In the genomic region with DNA sequence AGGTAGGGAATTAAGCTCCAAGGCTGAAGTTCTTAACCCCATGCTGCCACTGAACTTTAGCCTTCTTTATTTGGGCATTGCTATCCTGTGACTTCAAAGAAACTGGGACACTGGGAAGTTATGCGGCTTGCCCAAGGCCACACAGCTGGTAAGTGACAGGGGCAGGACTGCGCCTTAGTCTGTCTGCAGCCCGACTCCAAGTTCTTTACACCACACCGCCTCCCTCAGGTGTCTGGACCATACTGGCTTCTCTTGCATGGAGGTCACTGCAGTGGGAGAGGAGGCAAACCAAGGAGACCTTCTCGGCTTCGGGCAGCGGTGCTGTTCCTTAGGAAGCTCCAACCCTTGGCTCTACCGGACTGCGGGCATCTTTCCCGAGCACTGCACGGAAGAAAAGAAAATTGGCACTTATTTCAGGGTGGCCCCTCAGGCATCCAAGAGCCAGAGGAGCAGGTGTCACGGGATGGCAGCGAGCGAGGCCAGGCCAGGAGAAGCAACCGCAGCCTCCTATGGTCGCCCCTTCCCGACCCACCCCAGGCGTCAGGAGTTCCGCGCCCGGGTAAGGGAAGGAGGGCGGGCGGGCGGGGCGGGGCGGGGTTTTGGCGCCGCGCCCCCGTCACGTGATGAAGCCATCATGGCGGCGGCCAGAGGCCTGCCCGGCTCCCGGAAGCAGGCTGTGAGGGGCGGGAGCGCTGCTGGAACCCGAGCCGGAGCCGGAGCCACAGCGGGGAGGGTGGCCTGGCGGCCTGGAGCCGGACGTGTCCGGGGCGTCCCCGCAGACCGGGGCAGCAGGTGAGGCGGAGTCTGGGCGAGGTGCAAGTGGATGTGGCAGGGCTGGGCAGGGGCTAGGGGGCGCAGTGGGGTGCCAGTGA, we compare ENCODE assay signal across 1 cellular context.
TF ChIP-seq lines count a peak whose summit lies in the region.

No MANE protein-coding gene starts in this region.

TF ChIP-seq in HEK293, 187 proteins besides CTCF, POLR2A, EP300 and RAD21 (continued from another document and continues in another):
- TF ChIP-seq ZNF639 (tag by site-specific recombination; IDR thresholded peaks at IDR 0.05) (0 out of 2 replicates have a peak, but pooled peaks have one; percentile 59), ZNF133 (tag by site-specific recombination; IDR thresholded peaks at IDR 0.05) (no peak), ZNF416 (tag by site-specific recombination; IDR thresholded peaks at IDR 0.05) (no peak), ZNF544 (tag by site-specific recombination; IDR thresholded peaks at IDR 0.05) (no peak), ZNF394 (tag by site-specific recombination; IDR thresholded peaks at IDR 0.05; ENCODE audit: borderline replicate concordance) (no peak; the same call in 1 of the 2 replicates), KLF1 (tag by site-specific recombination; IDR thresholded peaks at IDR 0.05) (peak; percentile 62), ZBTB21 (tag by site-specific recombination; IDR thresholded peaks at IDR 0.05) (no peak), ZNF174 (tag by site-specific recombination; IDR thresholded peaks at IDR 0.05) (no peak), KLF9 (tag by site-specific recombination; IDR thresholded peaks at IDR 0.05; ENCODE audit: low read depth) (peak; percentile 89), TCF7L2 (IDR thresholded peaks at IDR 0.05; ENCODE audit: borderline replicate concordance, low read depth, low read length) (no peak), ZNF670 (tag by site-specific recombination; IDR thresholded peaks at IDR 0.05; ENCODE audit: low read depth) (no peak), ZBTB17 (tag by site-specific recombination; IDR thresholded peaks at IDR 0.05) (peak; percentile 56), ZNF223 (tag by site-specific recombination; IDR thresholded peaks at IDR 0.05) (no peak), ZNF596 (tag by site-specific recombination; IDR thresholded peaks at IDR 0.05) (no peak), KLF7 (tag by site-specific recombination; IDR thresholded peaks at IDR 0.05; ENCODE audit: borderline replicate concordance) (peak; percentile 72; the same call in 1 of the 2 replicates), ZNF701 (tag by site-specific recombination; IDR thresholded peaks at IDR 0.05) (no peak), HOXD13 (CRISPR knock-in tag; IDR thresholded peaks at IDR 0.05; ENCODE audit: borderline replicate concordance) (no peak), ZNF626 (tag by site-specific recombination; IDR thresholded peaks at IDR 0.05) (no peak), ZNF610 (tag by site-specific recombination; IDR thresholded peaks at IDR 0.05; ENCODE audit: borderline replicate concordance) (peak; percentile 73; the same call in 1 of the 2 replicates), KLF8 (tag by site-specific recombination; IDR thresholded peaks at IDR 0.05) (peak; percentile 79; the same call in 1 of the 2 replicates), ZNF571 (tag by site-specific recombination; IDR thresholded peaks at IDR 0.05) (no peak), ZNF354C (tag by site-specific recombination; IDR thresholded peaks at IDR 0.05; ENCODE audit: borderline replicate concordance, low read depth) (no peak), ZNF37A (tag by site-specific recombination; IDR thresholded peaks at IDR 0.05) (no peak), TSHZ1 (tag by site-specific recombination; IDR thresholded peaks at IDR 0.05; ENCODE audit: borderline replicate concordance) (no peak), ZNF629 (tag by site-specific recombination; IDR thresholded peaks at IDR 0.05) (peak; percentile 50; the same call in 1 of the 2 replicates), SALL2 (tag by site-specific recombination; IDR thresholded peaks at IDR 0.05; ENCODE audit: borderline replicate concordance) (no peak), ZFP37 (tag by site-specific recombination; IDR thresholded peaks at IDR 0.05) (0 out of 2 replicates have a peak, but pooled peaks have one; percentile 35), ZNF521 (tag by site-specific recombination; IDR thresholded peaks at IDR 0.05) (no peak), MYNN (tag by site-specific recombination; IDR thresholded peaks at IDR 0.05; ENCODE audit: borderline replicate concordance) (no peak), SP2 (tag by site-specific recombination; IDR thresholded peaks at IDR 0.05) (peak; percentile 78), SP7 (tag by site-specific recombination; IDR thresholded peaks at IDR 0.05) (peak; percentile 73; the same call in 1 of the 2 replicates), ZNF623 (tag by site-specific recombination; IDR thresholded peaks at IDR 0.05) (no peak), ZNF561 (tag by site-specific recombination; IDR thresholded peaks at IDR 0.05; ENCODE audit: borderline replicate concordance) (no peak), ZNF585B (tag by site-specific recombination; IDR thresholded peaks at IDR 0.05) (no peak), ZFP69B (tag by site-specific recombination; IDR thresholded peaks at IDR 0.05) (peak; percentile 44; the same call in 1 of the 2 replicates), ZNF473 (tag by site-specific recombination; IDR thresholded peaks at IDR 0.05) (no peak), HOXC10 (CRISPR knock-in tag; IDR thresholded peaks at IDR 0.05) (no peak), ZNF510 (tag by site-specific recombination; IDR thresholded peaks at IDR 0.05; ENCODE audit: insufficient replicate concordance) (no peak), KLF10 (tag by site-specific recombination; IDR thresholded peaks at IDR 0.05) (peak; percentile 70), ZNF302 (tag by site-specific recombination; IDR thresholded peaks at IDR 0.05; ENCODE audit: low read depth) (no peak), SP3 (tag by site-specific recombination; IDR thresholded peaks at IDR 0.05) (peak; percentile 80; the same call in 1 of the 2 replicates), ZNF311 (tag by site-specific recombination; IDR thresholded peaks at IDR 0.05; ENCODE audit: borderline replicate concordance) (no peak), WT1 (tag by site-specific recombination; IDR thresholded peaks at IDR 0.05) (0 out of 2 replicates have a peak, but pooled peaks have one; percentile 21), YY2 (tag by site-specific recombination; IDR thresholded peaks at IDR 0.05) (peak; percentile 83), ZNF19 (tag by site-specific recombination; IDR thresholded peaks at IDR 0.05; ENCODE audit: low read depth) (no peak), ZNF555 (tag by site-specific recombination; conservative IDR thresholded peaks at IDR 0.05) (no peak), BCL11A (tag by site-specific recombination; IDR thresholded peaks at IDR 0.05; ENCODE audit: low read depth) (0 out of 2 replicates have a peak, but pooled peaks have one; percentile 8), ZNF792 (tag by site-specific recombination; IDR thresholded peaks at IDR 0.05) (no peak)
- TF ChIP-seq, protein P1, sequence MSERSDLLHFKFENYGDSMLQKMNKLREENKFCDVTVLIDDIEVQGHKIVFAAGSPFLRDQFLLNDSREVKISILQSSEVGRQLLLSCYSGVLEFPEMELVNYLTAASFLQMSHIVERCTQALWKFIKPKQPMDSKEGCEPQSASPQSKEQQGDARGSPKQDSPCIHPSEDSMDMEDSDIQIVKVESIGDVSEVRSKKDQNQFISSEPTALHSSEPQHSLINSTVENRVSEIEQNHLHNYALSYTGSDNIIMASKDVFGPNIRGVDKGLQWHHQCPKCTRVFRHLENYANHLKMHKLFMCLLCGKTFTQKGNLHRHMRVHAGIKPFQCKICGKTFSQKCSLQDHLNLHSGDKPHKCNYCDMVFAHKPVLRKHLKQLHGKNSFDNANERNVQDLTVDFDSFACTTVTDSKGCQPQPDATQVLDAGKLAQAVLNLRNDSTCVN (tag by site-specific recombination; optimal IDR thresholded peaks at IDR 0.05): peak; percentile 60
- TF ChIP-seq, protein P2, sequence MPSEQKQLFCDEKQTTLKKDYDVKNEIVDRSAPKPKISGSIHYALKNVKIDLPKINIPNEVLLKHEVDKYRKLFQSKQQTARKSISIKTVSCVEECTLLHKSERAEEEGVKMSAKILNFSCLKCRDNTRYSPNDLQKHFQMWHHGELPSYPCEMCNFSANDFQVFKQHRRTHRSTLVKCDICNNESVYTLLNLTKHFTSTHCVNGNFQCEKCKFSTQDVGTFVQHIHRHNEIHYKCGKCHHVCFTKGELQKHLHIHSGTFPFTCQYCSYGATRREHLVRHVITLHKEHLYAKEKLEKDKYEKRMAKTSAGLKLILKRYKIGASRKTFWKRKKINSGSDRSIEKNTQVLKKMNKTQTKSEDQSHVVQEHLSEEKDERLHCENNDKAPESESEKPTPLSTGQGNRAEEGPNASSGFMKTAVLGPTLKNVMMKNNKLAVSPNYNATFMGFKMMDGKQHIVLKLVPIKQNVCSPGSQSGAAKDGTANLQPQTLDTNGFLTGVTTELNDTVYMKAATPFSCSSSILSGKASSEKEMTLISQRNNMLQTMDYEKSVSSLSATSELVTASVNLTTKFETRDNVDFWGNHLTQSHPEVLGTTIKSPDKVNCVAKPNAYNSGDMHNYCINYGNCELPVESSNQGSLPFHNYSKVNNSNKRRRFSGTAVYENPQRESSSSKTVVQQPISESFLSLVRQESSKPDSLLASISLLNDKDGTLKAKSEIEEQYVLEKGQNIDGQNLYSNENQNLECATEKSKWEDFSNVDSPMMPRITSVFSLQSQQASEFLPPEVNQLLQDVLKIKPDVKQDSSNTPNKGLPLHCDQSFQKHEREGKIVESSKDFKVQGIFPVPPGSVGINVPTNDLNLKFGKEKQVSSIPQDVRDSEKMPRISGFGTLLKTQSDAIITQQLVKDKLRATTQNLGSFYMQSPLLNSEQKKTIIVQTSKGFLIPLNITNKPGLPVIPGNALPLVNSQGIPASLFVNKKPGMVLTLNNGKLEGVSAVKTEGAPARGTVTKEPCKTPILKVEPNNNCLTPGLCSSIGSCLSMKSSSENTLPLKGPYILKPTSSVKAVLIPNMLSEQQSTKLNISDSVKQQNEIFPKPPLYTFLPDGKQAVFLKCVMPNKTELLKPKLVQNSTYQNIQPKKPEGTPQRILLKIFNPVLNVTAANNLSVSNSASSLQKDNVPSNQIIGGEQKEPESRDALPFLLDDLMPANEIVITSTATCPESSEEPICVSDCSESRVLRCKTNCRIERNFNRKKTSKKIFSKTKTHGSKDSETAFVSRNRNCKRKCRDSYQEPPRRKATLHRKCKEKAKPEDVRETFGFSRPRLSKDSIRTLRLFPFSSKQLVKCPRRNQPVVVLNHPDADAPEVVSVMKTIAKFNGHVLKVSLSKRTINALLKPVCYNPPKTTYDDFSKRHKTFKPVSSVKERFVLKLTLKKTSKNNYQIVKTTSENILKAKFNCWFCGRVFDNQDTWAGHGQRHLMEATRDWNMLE (tag by site-specific recombination; conservative IDR thresholded peaks at IDR 0.05; ENCODE audit: low read depth): no peak; the same call in 1 of the 2 replicates
- TF ChIP-seq, protein P3, sequence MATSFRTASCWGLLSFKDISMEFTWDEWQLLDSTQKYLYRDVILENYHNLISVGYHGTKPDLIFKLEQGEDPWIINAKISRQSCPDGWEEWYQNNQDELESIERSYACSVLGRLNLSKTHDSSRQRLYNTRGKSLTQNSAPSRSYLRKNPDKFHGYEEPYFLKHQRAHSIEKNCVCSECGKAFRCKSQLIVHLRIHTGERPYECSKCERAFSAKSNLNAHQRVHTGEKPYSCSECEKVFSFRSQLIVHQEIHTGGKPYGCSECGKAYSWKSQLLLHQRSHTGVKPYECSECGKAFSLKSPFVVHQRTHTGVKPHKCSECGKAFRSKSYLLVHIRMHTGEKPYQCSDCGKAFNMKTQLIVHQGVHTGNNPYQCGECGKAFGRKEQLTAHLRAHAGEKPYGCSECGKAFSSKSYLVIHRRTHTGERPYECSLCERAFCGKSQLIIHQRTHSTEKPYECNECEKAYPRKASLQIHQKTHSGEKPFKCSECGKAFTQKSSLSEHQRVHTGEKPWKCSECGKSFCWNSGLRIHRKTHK (tag by site-specific recombination; IDR thresholded peaks at IDR 0.05): no peak
- TF ChIP-seq, protein P4, sequence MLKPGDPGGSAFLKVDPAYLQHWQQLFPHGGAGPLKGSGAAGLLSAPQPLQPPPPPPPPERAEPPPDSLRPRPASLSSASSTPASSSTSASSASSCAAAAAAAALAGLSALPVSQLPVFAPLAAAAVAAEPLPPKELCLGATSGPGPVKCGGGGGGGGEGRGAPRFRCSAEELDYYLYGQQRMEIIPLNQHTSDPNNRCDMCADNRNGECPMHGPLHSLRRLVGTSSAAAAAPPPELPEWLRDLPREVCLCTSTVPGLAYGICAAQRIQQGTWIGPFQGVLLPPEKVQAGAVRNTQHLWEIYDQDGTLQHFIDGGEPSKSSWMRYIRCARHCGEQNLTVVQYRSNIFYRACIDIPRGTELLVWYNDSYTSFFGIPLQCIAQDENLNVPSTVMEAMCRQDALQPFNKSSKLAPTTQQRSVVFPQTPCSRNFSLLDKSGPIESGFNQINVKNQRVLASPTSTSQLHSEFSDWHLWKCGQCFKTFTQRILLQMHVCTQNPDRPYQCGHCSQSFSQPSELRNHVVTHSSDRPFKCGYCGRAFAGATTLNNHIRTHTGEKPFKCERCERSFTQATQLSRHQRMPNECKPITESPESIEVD (tag by site-specific recombination; IDR thresholded peaks at IDR 0.05): no peak
